Comparison of ENCODE assay signal across 1 cellular context in genomic region chr10:52668024-52668423, GRCh38.
TF ChIP-seq lines count a peak whose summit lies in the region.

No MANE protein-coding gene starts in this region.

TF ChIP-seq in SK-N-SH treated with all-trans-retinoic acid at 6 μM for 48 hours, 23 proteins besides CTCF, POLR2A, EP300 and RAD21 (continued from another document):
- TF ChIP-seq ESRRG (CRISPR knock-in tag; IDR thresholded peaks at IDR 0.05) (no peak), POU6F1 (CRISPR knock-in tag; IDR thresholded peaks at IDR 0.05; ENCODE audit: borderline replicate concordance, low read depth) (no peak), PPARA (CRISPR knock-in tag; IDR thresholded peaks at IDR 0.05; ENCODE audit: borderline replicate concordance) (no peak), CSDC2 (CRISPR knock-in tag; IDR thresholded peaks at IDR 0.05) (no peak), ZFP3 (CRISPR knock-in tag; IDR thresholded peaks at IDR 0.05) (no peak), SNAI2 (CRISPR knock-in tag; IDR thresholded peaks at IDR 0.05) (no peak)
TF ChIP-seq in SK-N-SH treated with all-trans-retinoic acid at 6 μM for 48 hours: peak in this region for 0.
